ENCODE assay signal across 14 cellular contexts in genomic region chr2:227103583-227103982, GRCh38.
"Had no signal": no experiment of that assay in that cellular context is flagged by ENCODE, and none has a peak within 500 bp of the region (broad histone marks: within the 10 kb centered on the region; RNA-seq: fewer than 3 reads in every experiment).

No MANE protein-coding gene starts in this region.

- H3K4me1 ChIP-seq: gastroesophageal sphincter, right atrium auricular region had no signal

- H3K9me3 ChIP-seq: gastroesophageal sphincter, neutrophil, right atrium auricular region had no signal

- H3K27me3 ChIP-seq: gastroesophageal sphincter, neutrophil, right atrium auricular region had no signal

- H3K4me3 ChIP-seq: gastroesophageal sphincter, right atrium auricular region had no signal

- ATAC-seq: esophagus mucosa; gastroesophageal sphincter; left lobe of liver; naive thymus-derived CD8-positive, alpha-beta T cell had no signal

- DNase-seq: effector memory CD4-positive, alpha-beta T cell; glutamatergic neuron; islet precursor cell; mammary epithelial cell; naive thymus-derived CD8-positive, alpha-beta T cell; posterior cingulate gyrus; small intestine; stimulated activated CD4-positive, alpha-beta T cell treated with anti-CD3 and anti-CD28 coated beads, Interleukin-2, amount 100 ng/mL, for 48 hours; stimulated activated naive CD4-positive, alpha-beta T cell treated with Interleukin-2 at 50 U/mL for 16 hours had no signal

- H3K27ac ChIP-seq: gastroesophageal sphincter, neutrophil, right atrium auricular region had no signal

- H3K36me3 ChIP-seq: gastroesophageal sphincter, neutrophil had no signal
